Comparison of ENCODE assay signal across 28 cellular contexts in genomic region chr1:169835647-169836046, GRCh38.
"Had no signal": no experiment of that assay in that cellular context is flagged by ENCODE, and none has a peak within 500 bp of the region (broad histone marks: within the 10 kb centered on the region; RNA-seq: fewer than 3 reads in every experiment).

No MANE protein-coding gene starts in this region.

- H3K9me3 ChIP-seq: colonic mucosa had no signal

- DNase-seq: colonic mucosa; cortex of kidney; effector CD8-positive, alpha-beta T cell; effector memory CD8-positive, alpha-beta T cell; endodermal cell; erythroblast; esophagus squamous epithelium; foreskin fibroblast; heart left ventricle; hypothalamus; immature natural killer cell; islet precursor cell; kidney; kidney glomerular epithelial cell; left colon; left lung; left ventricle myocardium superior; lower lobe of right lung; mesenchymal stem cell; mucosa of descending colon; naive B cell had no signal

- H3K36me3 ChIP-seq: colonic mucosa had no signal

- H3K27me3 ChIP-seq: colonic mucosa, esophagus squamous epithelium, gastroesophageal sphincter, heart left ventricle, hepatocyte, left lung had no signal

- H3K4me1 ChIP-seq: colonic mucosa, esophagus squamous epithelium, gastroesophageal sphincter, heart left ventricle, left lung, lower lobe of right lung had no signal

- FAIRE-seq: endometrium, kidney had no signal

- H2AFZ ChIP-seq: hepatocyte had no signal

- H3K79me2 ChIP-seq: hepatocyte had no signal

- H3K4me3 ChIP-seq: colonic mucosa, esophagus squamous epithelium, gastroesophageal sphincter, heart left ventricle, hepatocyte, left lung, lower lobe of right lung, mucosa of descending colon had no signal

- H3K27ac Mint-ChIP-seq: dendritic cell treated with granulocyte-macrophage colony-stimulating factor and Interleukin-4, amounts not matched to agents 40 ng/mL and 50 ng/mL, for 4 days; endodermal cell; immature natural killer cell; mesothelial cell of epicardium had no signal

- H3K4me1 Mint-ChIP-seq: endodermal cell, immature natural killer cell, mesothelial cell of epicardium had no signal

- H3K27ac ChIP-seq: colonic mucosa, epithelial cell of prostate, esophagus squamous epithelium, gastroesophageal sphincter, heart left ventricle, hepatocyte, left lung, lower lobe of right lung had no signal

- H3K27me3 Mint-ChIP-seq: dendritic cell treated with granulocyte-macrophage colony-stimulating factor and Interleukin-4, amounts not matched to agents 40 ng/mL and 50 ng/mL, for 4 days; effector memory CD8-positive, alpha-beta T cell; naive B cell had no signal

- ATAC-seq: effector memory CD8-positive, alpha-beta T cell; esophagus mucosa; gastroesophageal sphincter; heart left ventricle; left colon; left lung; left ventricle myocardium superior; lower lobe of right lung; mucosa of descending colon had no signal

- H3K4me2 ChIP-seq: hepatocyte had no signal

- H3K4me3 Mint-ChIP-seq: dendritic cell treated with granulocyte-macrophage colony-stimulating factor and Interleukin-4, amounts not matched to agents 40 ng/mL and 50 ng/mL, for 4 days; effector memory CD8-positive, alpha-beta T cell; endodermal cell; immature natural killer cell; mesothelial cell of epicardium; naive B cell had no signal
